ENCODE assay signal across 8 cellular contexts in the genomic region with DNA sequence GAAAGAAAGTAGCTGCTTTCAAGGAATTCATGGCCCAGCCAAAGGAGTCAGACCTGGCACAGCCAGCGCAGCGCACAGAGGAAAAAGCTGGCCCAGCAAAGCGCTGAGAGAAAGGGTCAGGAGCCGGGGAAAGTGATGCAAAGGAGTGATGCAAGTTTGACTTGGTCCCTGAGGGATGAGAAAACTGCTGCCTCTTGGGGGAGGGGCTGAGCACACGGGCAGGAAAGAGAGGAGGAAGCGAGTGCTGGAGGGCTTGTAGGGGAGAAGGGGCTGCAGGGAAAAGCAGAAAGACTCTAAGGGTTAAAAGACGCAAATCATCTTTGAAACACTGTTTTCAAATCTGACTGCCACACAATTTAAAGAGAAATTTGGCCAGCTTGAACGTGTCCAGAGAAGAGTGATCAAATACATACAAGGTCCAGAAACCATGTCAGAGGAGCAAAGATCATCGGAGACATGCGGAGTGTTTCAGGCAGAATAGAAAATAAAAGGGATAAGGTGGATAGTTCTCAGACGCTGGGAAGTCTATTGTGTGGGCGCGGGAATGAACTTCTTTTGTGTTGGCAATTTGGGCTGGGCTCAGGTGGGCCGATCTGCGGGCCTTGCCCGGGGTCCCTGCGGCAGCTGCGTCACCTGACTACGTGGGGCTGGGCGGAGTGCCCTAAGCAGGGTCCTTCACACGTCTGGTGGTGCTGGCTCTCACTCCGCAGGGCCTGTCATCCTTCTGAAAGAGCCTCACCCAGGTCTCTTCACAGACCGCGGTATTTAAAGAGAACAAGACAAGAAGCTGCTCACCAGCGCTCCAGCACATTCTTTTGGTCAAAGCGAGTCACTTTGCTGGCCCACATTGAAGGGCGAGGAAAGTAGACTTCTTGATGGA. TPM values are rescaled to one million over a fixed set of nuclear protein-coding genes. Genes with fewer than 3 reads are reported as not detected.
DNase-seq lines count a peak whose midpoint lies in the region; ATAC-seq and TF ChIP-seq lines count a peak whose summit lies in the region.

No MANE protein-coding gene starts in this region.

- H3K79me2 ChIP-seq in ACC112 (ENCODE audit: control insufficient read depth, insufficient read depth, low read length, unreplicated experiment) (no peaks in the 10 kb centered on the region), fibroblast of lung (ENCODE audit: control insufficient read depth, insufficient read depth, low read length) (no peaks in the 10 kb centered on the region)

- TF ChIP-seq POLR2A in NB4 (IDR thresholded peaks at IDR 0.05; ENCODE audit: extremely low read depth, insufficient read length), result no peak

- peak overlapping the region; percentile 20 for H3K4me2 ChIP-seq in fibroblast of lung (ENCODE audit: extremely low read depth, insufficient read depth, low read length)

- no peaks in the 10 kb centered on the region for H4K20me1 ChIP-seq in fibroblast of lung (ENCODE audit: control insufficient read depth, extremely low read depth, insufficient read depth, low read length)

- H3K27ac ChIP-seq in ACC112 (ENCODE audit: low read depth, low read length) (no peak overlapping the region), fibroblast of lung (ENCODE audit: insufficient read depth, low read length) (no peak overlapping the region)

- no peaks in the 10 kb centered on the region for H3K36me3 ChIP-seq in ACC112 (ENCODE audit: insufficient read depth, low read length)
- no peaks in the 10 kb centered on the region for H3K36me3 ChIP-seq in fibroblast of lung (ENCODE audit: control insufficient read depth, insufficient read depth, low read length)
- H3K36me3 ChIP-seq in mucosa of descending colon (ENCODE audit: low read depth), result no peaks in the 10 kb centered on the region

- no peak for TF ChIP-seq CTCF in NB4 (IDR thresholded peaks at IDR 0.05; ENCODE audit: low read depth, low read length)
- no peak for TF ChIP-seq CTCF in fibroblast of lung (conservative IDR thresholded peaks at IDR 0.05 in 1 of 2, IDR thresholded peaks at IDR 0.05 in 1 of 2; ENCODE audit: low read depth in 1 of 2, low read length in 2 of 2)
- TF ChIP-seq CTCF in mucosa of descending colon (IDR thresholded peaks at IDR 0.05), result no peak

- H3K4me3 ChIP-seq in ACC112 (ENCODE audit: low read depth, low read length) (peak overlapping the region; percentile 30), NB4 (ENCODE audit: low read depth, low read length) (no peak overlapping the region), fibroblast of lung (replicated peaks in 1 of 4; ENCODE audit: control extremely low read depth in 1 of 4, insufficient read depth in 1 of 4, low read depth in 3 of 4, low read length in 4 of 4) (peak overlapping the region in 1 of 4 experiments; percentile 36), mucosa of descending colon (no peak overlapping the region)

- H2AFZ ChIP-seq in ACC112 (ENCODE audit: low read length, unreplicated experiment) (peak overlapping the region; percentile 28), fibroblast of lung (ENCODE audit: low read length) (peak overlapping the region; percentile 63)

- H3K9me3 ChIP-seq in fibroblast of lung (ENCODE audit: control insufficient read depth, insufficient read depth, low read depth, low read length) (no peaks in the 10 kb centered on the region), mucosa of descending colon (no peaks in the 10 kb centered on the region)

- peaks cover 7% of the 10 kb centered on the region for H3K4me1 ChIP-seq in ACC112 (ENCODE audit: control insufficient read depth, insufficient read depth, low read length, unreplicated experiment)
- H3K4me1 ChIP-seq in fibroblast of lung (ENCODE audit: control insufficient read depth, extremely low read depth, insufficient read depth, low read length), result no peaks in the 10 kb centered on the region
- no peaks in the 10 kb centered on the region for H3K4me1 ChIP-seq in mucosa of descending colon (ENCODE audit: low read depth)

- DNase-seq in NB4 (ENCODE audit: low read depth), result peak; percentile 92
- peak; percentile 79 to 85 for DNase-seq in fibroblast of lung (ENCODE audit: low read depth in 2 of 2)
- DNase-seq in mucosa of descending colon, result no peak
- no peak for DNase-seq in GOT3 (lab: John Stamatoyannopoulos, UW)
- DNase-seq in superior temporal gyrus (ENCODE audit: extremely low spot score), result no peak

- H3K27me3 ChIP-seq in ACC112 (ENCODE audit: insufficient read depth, low read length), result no peaks in the 10 kb centered on the region
- H3K27me3 ChIP-seq in fibroblast of lung (ENCODE audit: control insufficient read depth, insufficient read depth, low read length), result no peaks in the 10 kb centered on the region

- no peak overlapping the region for H3K9ac ChIP-seq in fibroblast of lung (ENCODE audit: insufficient read depth, low read length)

- intact Hi-C loops in mucosa of descending colon (cut with DNase I, micrococcal nuclease), result no loop called here

- ATAC-seq in mucosa of descending colon (peak; percentile 31), SK-N-SH treated with all-trans-retinoic acid at 6 μM for 48 hours (no peak), HG02623 (IDR thresholded peaks at IDR 0.05; ENCODE audit: unreplicated experiment) (no peak)

TF ChIP-seq in SK-N-SH treated with all-trans-retinoic acid at 6 μM for 48 hours, 23 proteins besides CTCF, POLR2A, EP300 and RAD21:
- no peak for TF ChIP-seq ARNTL (CRISPR knock-in tag; IDR thresholded peaks at IDR 0.05; ENCODE audit: borderline replicate concordance, low read depth)
- no peak for TF ChIP-seq RARB (CRISPR knock-in tag; IDR thresholded peaks at IDR 0.05)
- TF ChIP-seq, protein P1, sequence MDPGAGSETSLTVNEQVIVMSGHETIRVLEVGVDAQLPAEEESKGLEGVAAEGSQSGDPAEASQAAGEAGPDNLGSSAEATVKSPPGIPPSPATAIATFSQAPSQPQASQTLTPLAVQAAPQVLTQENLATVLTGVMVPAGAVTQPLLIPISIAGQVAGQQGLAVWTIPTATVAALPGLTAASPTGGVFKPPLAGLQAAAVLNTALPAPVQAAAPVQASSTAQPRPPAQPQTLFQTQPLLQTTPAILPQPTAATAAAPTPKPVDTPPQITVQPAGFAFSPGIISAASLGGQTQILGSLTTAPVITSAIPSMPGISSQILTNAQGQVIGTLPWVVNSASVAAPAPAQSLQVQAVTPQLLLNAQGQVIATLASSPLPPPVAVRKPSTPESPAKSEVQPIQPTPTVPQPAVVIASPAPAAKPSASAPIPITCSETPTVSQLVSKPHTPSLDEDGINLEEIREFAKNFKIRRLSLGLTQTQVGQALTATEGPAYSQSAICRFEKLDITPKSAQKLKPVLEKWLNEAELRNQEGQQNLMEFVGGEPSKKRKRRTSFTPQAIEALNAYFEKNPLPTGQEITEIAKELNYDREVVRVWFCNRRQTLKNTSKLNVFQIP (CRISPR knock-in tag; IDR thresholded peaks at IDR 0.05; ENCODE audit: borderline replicate concordance, low read depth), result no peak
- TF ChIP-seq CSDC2 (CRISPR knock-in tag; IDR thresholded peaks at IDR 0.05), result no peak
- TF ChIP-seq SNAI2 (CRISPR knock-in tag; IDR thresholded peaks at IDR 0.05), result no peak
- TF ChIP-seq ZFP30 (CRISPR knock-in tag; IDR thresholded peaks at IDR 0.05), result no peak
- TF ChIP-seq, protein P2, sequence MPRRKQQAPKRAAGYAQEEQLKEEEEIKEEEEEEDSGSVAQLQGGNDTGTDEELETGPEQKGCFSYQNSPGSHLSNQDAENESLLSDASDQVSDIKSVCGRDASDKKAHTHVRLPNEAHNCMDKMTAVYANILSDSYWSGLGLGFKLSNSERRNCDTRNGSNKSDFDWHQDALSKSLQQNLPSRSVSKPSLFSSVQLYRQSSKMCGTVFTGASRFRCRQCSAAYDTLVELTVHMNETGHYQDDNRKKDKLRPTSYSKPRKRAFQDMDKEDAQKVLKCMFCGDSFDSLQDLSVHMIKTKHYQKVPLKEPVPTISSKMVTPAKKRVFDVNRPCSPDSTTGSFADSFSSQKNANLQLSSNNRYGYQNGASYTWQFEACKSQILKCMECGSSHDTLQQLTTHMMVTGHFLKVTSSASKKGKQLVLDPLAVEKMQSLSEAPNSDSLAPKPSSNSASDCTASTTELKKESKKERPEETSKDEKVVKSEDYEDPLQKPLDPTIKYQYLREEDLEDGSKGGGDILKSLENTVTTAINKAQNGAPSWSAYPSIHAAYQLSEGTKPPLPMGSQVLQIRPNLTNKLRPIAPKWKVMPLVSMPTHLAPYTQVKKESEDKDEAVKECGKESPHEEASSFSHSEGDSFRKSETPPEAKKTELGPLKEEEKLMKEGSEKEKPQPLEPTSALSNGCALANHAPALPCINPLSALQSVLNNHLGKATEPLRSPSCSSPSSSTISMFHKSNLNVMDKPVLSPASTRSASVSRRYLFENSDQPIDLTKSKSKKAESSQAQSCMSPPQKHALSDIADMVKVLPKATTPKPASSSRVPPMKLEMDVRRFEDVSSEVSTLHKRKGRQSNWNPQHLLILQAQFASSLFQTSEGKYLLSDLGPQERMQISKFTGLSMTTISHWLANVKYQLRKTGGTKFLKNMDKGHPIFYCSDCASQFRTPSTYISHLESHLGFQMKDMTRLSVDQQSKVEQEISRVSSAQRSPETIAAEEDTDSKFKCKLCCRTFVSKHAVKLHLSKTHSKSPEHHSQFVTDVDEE (CRISPR knock-in tag; IDR thresholded peaks at IDR 0.05), result no peak

RNA-seq across cellular contexts. Expression of a gene that starts 18.1 kb away (rescaled TPM):
- total RNA-seq in fibroblast of lung, result 5.6 and 5.9 TPM in 2 replicates
- 1.1 and 2.7 TPM in 2 replicates for polyA plus RNA-seq in fibroblast of lung
- polyA plus RNA-seq in fibroblast of lung (2012), result 0.93 and 2.0 TPM in 2 replicates
- 0.22 and 0.35 TPM in 2 replicates for polyA minus RNA-seq in fibroblast of lung (ENCODE audit: low replicate concordance)
- total RNA-seq in mucosa of descending colon, result 10 to 100 TPM in 2 of 3 donors, 1 to 10 TPM in 1; 8.5 to 14.1 (median 11.6) TPM

Comparison
In these comparisons a context has a peak if more than half of its experiments do, and no peak if none do; other contexts are left out.
1. DNase-seq: peak in NB4 (single experiment) and fibroblast of lung (2 of 2); none in mucosa of descending colon (0 of 3), GOT3 (single experiment) and superior temporal gyrus (single experiment).